Comparison of ENCODE assay signal across 33 cellular contexts in the genomic region with DNA sequence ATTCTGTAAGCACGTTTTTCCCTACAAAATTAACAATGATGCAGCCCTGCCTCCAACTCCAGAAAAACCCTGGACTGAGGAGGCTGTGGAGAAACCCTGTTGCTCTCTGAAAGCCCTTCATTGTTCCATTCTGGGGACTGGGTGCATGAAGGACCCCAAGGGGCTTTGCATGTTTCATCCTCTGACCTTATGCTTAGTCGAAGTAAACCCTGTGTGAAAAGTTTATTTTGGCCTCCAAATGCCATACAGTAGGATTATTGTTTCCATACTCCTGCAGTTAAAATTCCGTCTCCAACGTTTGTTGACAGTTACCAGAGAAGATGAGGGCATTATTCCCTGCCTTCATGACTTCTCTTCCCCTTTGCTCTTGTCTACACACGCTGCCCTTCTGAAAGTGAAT.
"Had no signal": no experiment of that assay in that cellular context is flagged by ENCODE, and none has a peak within 500 bp of the region (broad histone marks: within the 10 kb centered on the region; RNA-seq: fewer than 3 reads in every experiment).

No MANE protein-coding gene starts in this region.

- H3K27me3 ChIP-seq: adrenal gland, body of pancreas, breast epithelium, SJSA1 had no signal

- DNase-seq: activated B cell treated with CpG ODN at 0.5 μM for 24 hours; activated CD4-positive, alpha-beta T cell treated with anti-CD3 and anti-CD28 coated beads for 48 hours; activated CD4-positive, CD25-positive, alpha-beta regulatory T cell treated with anti-CD3 and anti-CD28 coated beads, Interleukin-2, amount 50 U/mL, for 72 hours; activated CD8-positive, alpha-beta memory T cell treated with anti-CD3 and anti-CD28 coated beads, Interleukin-2, amount 50 U/mL, for 4 hours; activated effector memory CD4-positive, alpha-beta T cell treated with anti-CD3 and anti-CD28 coated beads, Interleukin-2, amount 50 U/mL, for 16 hours; activated naive CD4-positive, alpha-beta T cell; activated naive CD4-positive, alpha-beta T cell treated with anti-CD3 and anti-CD28 coated beads, Interleukin-2, amount 50 U/mL, for 16 hours; activated T-cell treated with anti-CD3 and anti-CD28 coated beads, Interleukin-2, amount 50 U/mL, for 48 hours; body of pancreas; KG1; MM.1S; NCI-H1092 treated with DMSO at 0.1 percent for 48 hours; NCI-H1417; NCI-H146; NCI-H187; NCI-H2029 treated with DMSO at 0.1 percent for 48 hours; NCI-H2107; NCI-H2171; NCI-H446; NCI-H510A treated with DMSO at 0.1 percent for 48 hours; NCI-H69; NCI-H82; RPMI8226; SHP77 treated with DMSO at 0.1 percent for 48 hours; SW 1271; T-helper 1 cell; T-helper 2 cell; T-helper 9 cell had no signal

- H3K4me1 ChIP-seq: adrenal gland, body of pancreas, breast epithelium, SJSA1 had no signal

- ATAC-seq: body of pancreas, Panc1 had no signal

- H3K4me3 Mint-ChIP-seq: activated B cell treated with CpG ODN at 0.5 μM for 24 hours had no signal

- H3K27ac Mint-ChIP-seq: activated B cell treated with CpG ODN at 0.5 μM for 24 hours had no signal

- H3K9me3 ChIP-seq: adrenal gland, body of pancreas, breast epithelium, SJSA1 had no signal

- H3K4me3 ChIP-seq: adrenal gland, body of pancreas, breast epithelium, SJSA1 had no signal

- H3K27ac ChIP-seq: adrenal gland, body of pancreas, breast epithelium, SJSA1, VCaP had no signal

- H3K27me3 Mint-ChIP-seq: activated B cell treated with CpG ODN at 0.5 μM for 24 hours had no signal

- H3K9me3 Mint-ChIP-seq: activated B cell treated with CpG ODN at 0.5 μM for 24 hours had no signal
